In the genomic region with DNA sequence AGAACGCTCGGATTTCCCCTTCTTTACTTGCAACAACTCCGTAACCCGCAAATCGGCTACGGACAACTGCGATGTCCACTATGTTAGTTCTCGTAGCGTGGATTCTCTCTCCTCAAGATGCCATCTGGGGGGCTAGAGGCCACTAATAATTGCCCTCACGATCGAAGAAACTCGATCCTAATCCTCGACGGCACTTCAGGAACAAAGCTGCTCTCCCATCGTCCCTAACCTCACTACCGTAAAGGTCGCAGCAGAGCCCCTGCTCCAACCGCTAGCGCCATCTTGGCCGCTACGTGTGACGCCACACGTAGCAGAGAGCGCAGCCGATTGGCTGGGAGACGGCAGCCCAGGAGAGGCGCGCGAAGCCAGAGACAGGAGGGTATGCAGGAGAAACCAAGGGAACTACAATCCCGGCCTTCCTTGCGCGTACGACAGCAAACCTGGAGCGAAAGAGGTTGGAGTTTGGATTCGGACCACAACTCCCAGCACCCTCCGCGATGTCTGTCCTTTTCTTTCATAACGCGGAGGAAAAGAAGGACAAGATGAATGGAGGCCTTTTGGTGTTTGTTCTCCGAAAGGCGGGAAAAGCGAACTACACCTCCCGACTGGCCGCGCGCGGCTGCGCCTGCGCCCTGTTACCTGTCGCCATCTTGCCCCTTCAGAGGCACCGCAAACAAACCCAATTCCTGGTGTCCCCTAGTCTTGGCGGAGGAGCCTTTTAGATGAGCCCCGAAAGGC, we compare ENCODE assay signal across 8 cellular contexts. TPM values are rescaled to one million over a fixed set of nuclear protein-coding genes. Genes with fewer than 3 reads are reported as not detected.
DNase-seq lines count a peak whose midpoint lies in the region; ATAC-seq and TF ChIP-seq lines count a peak whose summit lies in the region.

A gene with protein sequence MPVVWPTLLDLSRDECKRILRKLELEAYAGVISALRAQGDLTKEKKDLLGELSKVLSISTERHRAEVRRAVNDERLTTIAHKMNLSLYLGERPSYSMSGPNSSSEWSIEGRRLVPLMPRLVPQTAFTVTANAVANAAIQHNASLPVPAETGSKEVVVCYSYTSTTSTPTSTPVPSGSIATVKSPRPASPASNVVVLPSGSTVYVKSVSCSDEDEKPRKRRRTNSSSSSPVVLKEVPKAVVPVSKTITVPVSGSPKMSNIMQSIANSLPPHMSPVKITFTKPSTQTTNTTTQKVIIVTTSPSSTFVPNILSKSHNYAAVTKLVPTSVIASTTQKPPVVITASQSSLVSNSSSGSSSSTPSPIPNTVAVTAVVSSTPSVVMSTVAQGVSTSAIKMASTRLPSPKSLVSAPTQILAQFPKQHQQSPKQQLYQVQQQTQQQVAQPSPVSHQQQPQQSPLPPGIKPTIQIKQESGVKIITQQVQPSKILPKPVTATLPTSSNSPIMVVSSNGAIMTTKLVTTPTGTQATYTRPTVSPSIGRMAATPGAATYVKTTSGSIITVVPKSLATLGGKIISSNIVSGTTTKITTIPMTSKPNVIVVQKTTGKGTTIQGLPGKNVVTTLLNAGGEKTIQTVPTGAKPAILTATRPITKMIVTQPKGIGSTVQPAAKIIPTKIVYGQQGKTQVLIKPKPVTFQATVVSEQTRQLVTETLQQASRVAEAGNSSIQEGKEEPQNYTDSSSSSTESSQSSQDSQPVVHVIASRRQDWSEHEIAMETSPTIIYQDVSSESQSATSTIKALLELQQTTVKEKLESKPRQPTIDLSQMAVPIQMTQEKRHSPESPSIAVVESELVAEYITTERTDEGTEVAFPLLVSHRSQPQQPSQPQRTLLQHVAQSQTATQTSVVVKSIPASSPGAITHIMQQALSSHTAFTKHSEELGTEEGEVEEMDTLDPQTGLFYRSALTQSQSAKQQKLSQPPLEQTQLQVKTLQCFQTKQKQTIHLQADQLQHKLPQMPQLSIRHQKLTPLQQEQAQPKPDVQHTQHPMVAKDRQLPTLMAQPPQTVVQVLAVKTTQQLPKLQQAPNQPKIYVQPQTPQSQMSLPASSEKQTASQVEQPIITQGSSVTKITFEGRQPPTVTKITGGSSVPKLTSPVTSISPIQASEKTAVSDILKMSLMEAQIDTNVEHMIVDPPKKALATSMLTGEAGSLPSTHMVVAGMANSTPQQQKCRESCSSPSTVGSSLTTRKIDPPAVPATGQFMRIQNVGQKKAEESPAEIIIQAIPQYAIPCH (N-terminal part only) (plus strand): TSS at position 635 of the 738 bp plus-strand sequence. CDS start 1,921 bp downstream, outside the sequence.

- CTCF ChIA-PET in activated CD4-positive, alpha-beta T cell treated with anti-CD3 and anti-CD28 coated beads, Interleukin-2, amount 10 ng/mL, durations not matched to agents 7 days and 5 days (lab: Charles Lee): no interaction called here

- no peaks in the 10 kb centered on the region for H3K27me3 ChIP-seq in BLaER1
- H3K27me3 ChIP-seq in layer of hippocampus (ENCODE audit: control insufficient read depth, insufficient read depth, low read length): no peaks in the 10 kb centered on the region

- H3K9ac ChIP-seq in BLaER1: peak within 1 kb of the TSS; percentile 97

- peak within 1 kb of the TSS; percentile 92 for H3K4me2 ChIP-seq in BLaER1

- POLR2A ChIA-PET in activated CD4-positive, alpha-beta T cell treated with anti-CD3 and anti-CD28 coated beads, Interleukin-2, amount 10 ng/mL, durations not matched to agents 7 days and 5 days (lab: Charles Lee): no interaction called here

- peak; percentile 94 for ATAC-seq in GM19328 (IDR thresholded peaks at IDR 0.05; ENCODE audit: unreplicated experiment)
- ATAC-seq in HG03520 (IDR thresholded peaks at IDR 0.05; ENCODE audit: unreplicated experiment): peak; percentile 87

- H3K27ac ChIP-seq in BLaER1 (peak within 1 kb of the TSS; percentile 94), coronary artery (peak within 1 kb of the TSS; percentile 91 to 92), layer of hippocampus (ENCODE audit: low read depth, low read length) (peak within 1 kb of the TSS; percentile 91)

- DNase-seq in NCI-H69 (lab: John Stamatoyannopoulos, UW) (peak; percentile 100), coronary artery (ENCODE audit: low spot score) (peak; percentile 98)
- peak; percentile 96 for DNase-seq in activated CD4-positive, alpha-beta T cell treated with anti-CD3 and anti-CD28 coated beads, Interleukin-2, amount 10 ng/mL, durations not matched to agents 7 days and 5 days
- peak; percentile 76 to 79 for DNase-seq in stimulated activated CD4-positive, alpha-beta T cell treated with anti-CD3 and anti-CD28 coated beads, Interleukin-1b, Interleukin-23, amount 100 ng/mL, for 4 hours (ENCODE audit: low read depth in 2 of 2)

- peaks cover 31% of the 10 kb centered on the region for H3K4me1 Mint-ChIP-seq in activated CD4-positive, alpha-beta T cell treated with anti-CD3 and anti-CD28 coated beads, Interleukin-2, amount 10 ng/mL, durations not matched to agents 7 days and 5 days

- no peak for TF ChIP-seq CTCF in coronary artery (IDR thresholded peaks at IDR 0.05)

- peaks cover 25% of the 10 kb centered on the region for H3K4me1 ChIP-seq in BLaER1

- no peaks in the 10 kb centered on the region for H3K9me3 Mint-ChIP-seq in activated CD4-positive, alpha-beta T cell treated with anti-CD3 and anti-CD28 coated beads, Interleukin-2, amount 10 ng/mL, durations not matched to agents 7 days and 5 days

- peaks cover 41% of the 10 kb centered on the region for H3K36me3 ChIP-seq in BLaER1

- H3K27me3 Mint-ChIP-seq in activated CD4-positive, alpha-beta T cell treated with anti-CD3 and anti-CD28 coated beads, Interleukin-2, amount 10 ng/mL, durations not matched to agents 7 days and 5 days: no peaks in the 10 kb centered on the region

- peak within 1 kb of the TSS; percentile 93 for H3K27ac Mint-ChIP-seq in activated CD4-positive, alpha-beta T cell treated with anti-CD3 and anti-CD28 coated beads, Interleukin-2, amount 10 ng/mL, durations not matched to agents 7 days and 5 days

- peaks cover 27% of the 10 kb centered on the region for H3K36me3 Mint-ChIP-seq in activated CD4-positive, alpha-beta T cell treated with anti-CD3 and anti-CD28 coated beads, Interleukin-2, amount 10 ng/mL, durations not matched to agents 7 days and 5 days (ENCODE audit: low read depth)

- H3K9me3 ChIP-seq in BLaER1: no peaks in the 10 kb centered on the region

- H3K4me3 ChIP-seq in BLaER1 (peak within 1 kb of the TSS; percentile 84), coronary artery (peak within 1 kb of the TSS; percentile 87)

- H4K20me1 ChIP-seq in BLaER1: peaks cover 21% of the 10 kb centered on the region

- peak within 1 kb of the TSS; percentile 95 for H3K4me3 Mint-ChIP-seq in activated CD4-positive, alpha-beta T cell treated with anti-CD3 and anti-CD28 coated beads, Interleukin-2, amount 10 ng/mL, durations not matched to agents 7 days and 5 days

RNA-seq across cellular contexts. Expression of the gene that starts here (rescaled TPM):
- 10 to 100 TPM; 28.7 to 31.8 TPM for total RNA-seq in activated CD4-positive, alpha-beta T cell treated with anti-CD3 and anti-CD28 coated beads, Interleukin-2, amount 10 ng/mL, durations not matched to agents 7 days and 5 days

Comparison
In these comparisons a context has a peak if more than half of its experiments do, and no peak if none do; other contexts are left out.
1. Peak in every context shown above with its lines: DNase-seq, ATAC-seq, H3K4me3 ChIP-seq and H3K27ac ChIP-seq.